In genomic region chr17:75155191-75155601, GRCh38 we compare ENCODE assay signal across 9 cellular contexts. TPM values are rescaled to one million over a fixed set of nuclear protein-coding genes. Genes with fewer than 3 reads are reported as not detected.
DNase-seq lines count a peak whose midpoint lies in the region; ATAC-seq and TF ChIP-seq lines count a peak whose summit lies in the region.
"Had no signal": no experiment of that assay in that cellular context is flagged by ENCODE, and none has a peak within 500 bp of the region (broad histone marks: within the 10 kb centered on the region; RNA-seq: fewer than 3 reads in every experiment).

No MANE protein-coding gene starts in this region.

- no peak for DNase-seq in CD8-positive, alpha-beta T cell
- DNase-seq in mammary epithelial cell (peak; percentile 19), natural killer cell (no peak), NCI-H187 (lab: John Stamatoyannopoulos, UW) (no peak), NCI-H748 (lab: John Stamatoyannopoulos, UW; ENCODE audit: unreplicated experiment) (no peak), left colon (no peak), posterior vena cava (ENCODE audit: low spot score) (no peak)

- H3K9ac ChIP-seq in KMS-11 (peak overlapping the region; percentile 78; the same call in 1 of the 2 replicates), mammary epithelial cell (ENCODE audit: insufficient read depth, low read length) (no peak overlapping the region)

- no peak for TF ChIP-seq CTCF in CD8-positive, alpha-beta T cell (IDR thresholded peaks at IDR 0.05)
- TF ChIP-seq CTCF in KMS-11 (conservative IDR thresholded peaks at IDR 0.05; ENCODE audit: low read depth, low read length) (no peak), mammary epithelial cell (conservative IDR thresholded peaks at IDR 0.05 in 1 of 2, IDR thresholded peaks at IDR 0.05 in 1 of 2; ENCODE audit: extremely low read depth in 1 of 2, insufficient read depth in 1 of 2, low read depth in 1 of 2, low read length in 2 of 2) (no peak), natural killer cell (IDR thresholded peaks at IDR 0.05) (no peak)

- no peaks in the 10 kb centered on the region for H3K9me3 ChIP-seq in CD8-positive, alpha-beta T cell (ENCODE audit: low read length)
- no peaks in the 10 kb centered on the region for H3K9me3 ChIP-seq in mammary epithelial cell (replicated peaks; ENCODE audit: insufficient read depth, low read length)
- H3K9me3 ChIP-seq: MG63 had no signal

- H3K27me3 ChIP-seq in CD8-positive, alpha-beta T cell (ENCODE audit: insufficient read depth, low read length) = no peaks in the 10 kb centered on the region
- H3K27me3 ChIP-seq in KMS-11 (ENCODE audit: insufficient read depth, low read depth) = no peaks in the 10 kb centered on the region
- no peaks in the 10 kb centered on the region for H3K27me3 ChIP-seq in mammary epithelial cell (ENCODE audit: insufficient read depth, low read length)
- H3K27me3 ChIP-seq: MG63 had no signal

- no peak for ATAC-seq in CD8-positive, alpha-beta T cell
- ATAC-seq in natural killer cell = no peak
- no peak for ATAC-seq in left colon

- H3K79me2 ChIP-seq in KMS-11 (ENCODE audit: insufficient read depth, low read depth) (peaks cover 41% of the 10 kb centered on the region), mammary epithelial cell (ENCODE audit: insufficient read depth, low read length) (peaks cover 41% of the 10 kb centered on the region)

- CTCF ChIA-PET in CD8-positive, alpha-beta T cell (lab: Charles Lee) = interaction anchor here (0.6 to 1.2 kb wide), 4 partner anchors 8 to 17 kb away, joined by 3 to 4 read pairs (median 4); no protein-coding TSS in a partner anchor
- CTCF ChIA-PET in mammary epithelial cell (lab: Charles Lee; ENCODE audit: low non-redundant PET) = no interaction called here

- H3K36me3 ChIP-seq in CD8-positive, alpha-beta T cell (ENCODE audit: insufficient read depth, low read length) = no peaks in the 10 kb centered on the region
- no peaks in the 10 kb centered on the region for H3K36me3 ChIP-seq in KMS-11 (ENCODE audit: insufficient read depth)
- no peaks in the 10 kb centered on the region for H3K36me3 ChIP-seq in mammary epithelial cell (ENCODE audit: insufficient read depth, low read length)

- BruUV-seq in mammary epithelial cell (replicated peaks; lab: Mats Ljungman, UMichigan) = no TSS peak

- no peaks in the 10 kb centered on the region for H3K9me3 Mint-ChIP-seq in CD8-positive, alpha-beta T cell
- H3K9me3 Mint-ChIP-seq in natural killer cell = no peaks in the 10 kb centered on the region

- intact Hi-C loops in CD8-positive, alpha-beta T cell (cut with DNase I, micrococcal nuclease) = loop anchor here in 1 of 2 experiments (2.0 kb wide), 1 partner anchor 50 kb away; the partner anchor contains the start of gene NUP85
- intact Hi-C loops in mammary epithelial cell (cut with micrococcal nuclease) (loop anchor here (2.0 kb wide), 2 partner anchors 28 to 30 kb away; partner anchors contain the start of gene SUMO2), natural killer cell (cut with micrococcal nuclease) (no loop called here), left colon (cut with DNase I, micrococcal nuclease) (no loop called here), posterior vena cava (cut with DNase I) (no loop called here)

- H3K27ac Mint-ChIP-seq in CD8-positive, alpha-beta T cell = peak overlapping the region; percentile 87
- peak overlapping the region; percentile 85 to 89 for H3K27ac Mint-ChIP-seq in natural killer cell

- peak overlapping the region; percentile 23; the same call in 1 of the 2 replicates for H2AFZ ChIP-seq in KMS-11 (ENCODE audit: low read depth)
- H2AFZ ChIP-seq in mammary epithelial cell (ENCODE audit: low read depth, low read length) = no peak overlapping the region

- in situ Hi-C loops in mammary epithelial cell (cut with MboI; ENCODE audit: low sequenced_read_pairs in 2 of 2) = no loop called here

- peaks cover 29% of the 10 kb centered on the region for H3K4me1 Mint-ChIP-seq in CD8-positive, alpha-beta T cell (ENCODE audit: low read depth)
- H3K4me1 Mint-ChIP-seq in natural killer cell = peaks cover 27 to 31% of the 10 kb centered on the region in 2 donors

- H4K20me1 ChIP-seq in KMS-11 (ENCODE audit: insufficient read depth) = no peaks in the 10 kb centered on the region; the same call in 1 of the 2 replicates
- no peaks in the 10 kb centered on the region for H4K20me1 ChIP-seq in mammary epithelial cell (ENCODE audit: insufficient read depth, low read length)

- no peaks in the 10 kb centered on the region for H3K27me3 Mint-ChIP-seq in CD8-positive, alpha-beta T cell (ENCODE audit: low read depth)
- H3K27me3 Mint-ChIP-seq in natural killer cell (ENCODE audit: low read depth in 2 of 2) = no peaks in the 10 kb centered on the region

- H3K27ac ChIP-seq in CD8-positive, alpha-beta T cell (ENCODE audit: low read depth, low read length) = no peak overlapping the region
- H3K27ac ChIP-seq in KMS-11 = peak overlapping the region; percentile 37; the same call in 1 of the 2 replicates
- no peak overlapping the region for H3K27ac ChIP-seq in mammary epithelial cell (ENCODE audit: insufficient read depth, low read depth, low read length)

- peaks cover 9% of the 10 kb centered on the region for H3K36me3 Mint-ChIP-seq in CD8-positive, alpha-beta T cell
- H3K36me3 Mint-ChIP-seq in natural killer cell = no peaks in the 10 kb centered on the region

- 83% methylated on average over 3 of the region's 3 CpGs for WGBS in mammary epithelial cell (ENCODE audit: low coverage, missing lambda C conversion rate)

- dilution Hi-C loops in mammary epithelial cell (cut with HindIII; ENCODE audit: low sequenced_read_pairs) = no loop called here

- no peak overlapping the region for H3K4me3 ChIP-seq in CD8-positive, alpha-beta T cell (ENCODE audit: low read depth, low read length)
- H3K4me3 ChIP-seq in KMS-11 (IDR thresholded peaks at IDR 0.05; ENCODE audit: insufficient read depth, low read depth, low read length) (no peak overlapping the region), mammary epithelial cell (replicated peaks in 1 of 3; ENCODE audit: insufficient read depth in 1 of 3, low read depth in 2 of 3, low read length in 3 of 3) (no peak overlapping the region)

- H3K4me3 Mint-ChIP-seq in CD8-positive, alpha-beta T cell = no peak overlapping the region
- H3K4me3 Mint-ChIP-seq in natural killer cell = peak overlapping the region; percentile 92

- peak overlapping the region; percentile 55 for H3K4me2 ChIP-seq in KMS-11
- H3K4me2 ChIP-seq in mammary epithelial cell (ENCODE audit: insufficient read depth, low read depth, low read length) = peak overlapping the region; percentile 63

- peaks cover 23% of the 10 kb centered on the region for H3K4me1 ChIP-seq in CD8-positive, alpha-beta T cell (ENCODE audit: insufficient read depth, low read length)
- H3K4me1 ChIP-seq in KMS-11 (ENCODE audit: low read depth, poor library complexity, severe bottlenecking) (peaks cover 32% of the 10 kb centered on the region), mammary epithelial cell (ENCODE audit: insufficient read depth, low read length) (peaks cover 29% of the 10 kb centered on the region)

- POLR2A ChIA-PET in CD8-positive, alpha-beta T cell (lab: Charles Lee) = interaction anchor here (0.6 to 1.3 kb wide), 4 partner anchors 19 to 375 kb away, joined by 3 to 5 read pairs (median 3); no protein-coding TSS in a partner anchor

RNA-seq across cellular contexts. Expression of gene JPT1, which starts 0.9 kb away (rescaled TPM):
- total RNA-seq in CD8-positive, alpha-beta T cell = 10 to 100 TPM; 15.1 to 17.3 TPM
- total RNA-seq in mammary epithelial cell (100 to 1,000 TPM; 107 to 223 TPM), natural killer cell (10 to 100 TPM; 45.0 to 54.8 (median 50.5) TPM), left colon (100 to 1,000 TPM; 212 to 220 TPM), posterior vena cava (10 to 100 TPM; 20.1 to 22.3 TPM)
- polyA plus RNA-seq in mammary epithelial cell = 280 TPM
- 110 TPM for polyA minus RNA-seq in mammary epithelial cell

RNA-seq across cellular contexts. Expression of gene NT5C, which starts 23.7 kb away (rescaled TPM):
- total RNA-seq in CD8-positive, alpha-beta T cell = 10 to 100 TPM; 19.3 to 20.4 TPM
- 10 to 100 TPM; 45.7 to 65.7 TPM for total RNA-seq in mammary epithelial cell
- polyA plus RNA-seq in mammary epithelial cell = 37.9 TPM
- 27.5 TPM for polyA minus RNA-seq in mammary epithelial cell
- total RNA-seq in natural killer cell = 10 to 100 TPM; 58.1 to 67.4 (median 61.2) TPM
- 10 to 100 TPM; 77.6 to 86.6 TPM for total RNA-seq in left colon
- total RNA-seq in posterior vena cava = 10 to 100 TPM; 26.2 to 33.0 TPM

RNA-seq across cellular contexts. Expression of gene SUMO2, which starts 27.6 kb away (rescaled TPM):
- 100 to 1,000 TPM; 192 to 203 TPM for total RNA-seq in CD8-positive, alpha-beta T cell
- 100 to 1,000 TPM in 1 of 2 donors, 10 to 100 TPM in 1; 49.7 to 279 TPM for total RNA-seq in mammary epithelial cell
- polyA plus RNA-seq in mammary epithelial cell = 71.8 TPM
- polyA minus RNA-seq in mammary epithelial cell = 141 TPM
- 100 to 1,000 TPM; 240 to 294 (median 250) TPM for total RNA-seq in natural killer cell
- 100 to 1,000 TPM; 235 to 254 TPM for total RNA-seq in left colon
- total RNA-seq in posterior vena cava = 100 to 1,000 TPM; 221 to 238 TPM

RNA-seq across cellular contexts. Expression of gene ARMC7, which starts 45.4 kb away (rescaled TPM):
- total RNA-seq in CD8-positive, alpha-beta T cell = 1 to 10 TPM; 2.0 to 3.0 TPM
- total RNA-seq in mammary epithelial cell (1 to 10 TPM; 2.8 to 8.3 TPM), natural killer cell (10 to 100 TPM in 2 of 3 donors, 1 to 10 TPM in 1; 9.3 to 18.6 (median 11.3) TPM), left colon (10 to 100 TPM; 20.3 to 29.9 TPM), posterior vena cava (1 to 10 TPM; 5.8 to 6.4 TPM)
- 8.6 TPM for polyA plus RNA-seq in mammary epithelial cell
- 4.9 TPM for polyA minus RNA-seq in mammary epithelial cell

RNA-seq across cellular contexts. Expression of gene NUP85, which starts 50.3 kb away (rescaled TPM):
- total RNA-seq in CD8-positive, alpha-beta T cell = 10 to 100 TPM; 57.4 to 65.3 TPM
- total RNA-seq in mammary epithelial cell (10 to 100 TPM; 28.2 to 60.8 TPM), natural killer cell (10 to 100 TPM; 71.1 to 78.1 (median 77.0) TPM), left colon (10 to 100 TPM; 43.9 to 56.3 TPM), posterior vena cava (10 to 100 TPM; 49.6 to 50.9 TPM)
- 75.8 TPM for polyA plus RNA-seq in mammary epithelial cell
- 144 TPM for polyA minus RNA-seq in mammary epithelial cell
